Comparison of ENCODE assay signal across 8 cellular contexts in genomic region chr6:43669922-43670622, GRCh38. TPM values are rescaled to one million over a fixed set of nuclear protein-coding genes. Genes with fewer than 3 reads are reported as not detected.
DNase-seq lines count a peak whose midpoint lies in the region; ATAC-seq, FAIRE-seq and TF ChIP-seq lines count a peak whose summit lies in the region.

No MANE protein-coding gene starts in this region.

- peak overlapping the region; percentile 20 for H3K9ac ChIP-seq in SK-N-MC (ENCODE audit: insufficient read length)

- no peak for FAIRE-seq in GM12892 (lab: Jason Lieb, UNC)

- no peak; the same call in 1 of the 2 replicates for TF ChIP-seq POLR2A in GM12892 (IDR thresholded peaks at IDR 0.05; ENCODE audit: low read depth, low read length)

- ATAC-seq in esophagus mucosa = peak; percentile 72
- ATAC-seq in GM21723 (IDR thresholded peaks at IDR 0.05; ENCODE audit: unreplicated experiment) = no peak

- H3K9me3 ChIP-seq in HEK293 (ENCODE audit: control insufficient read depth, insufficient read depth, low read depth, low read length) (no peaks in the 10 kb centered on the region), SK-N-MC (ENCODE audit: low read depth, low read length) (no peaks in the 10 kb centered on the region), SJCRH30 (replicated peaks) (no peaks in the 10 kb centered on the region)

- DNase-seq in SK-N-MC (ENCODE audit: low read depth, low spot score) = no peak
- DNase-seq in SJCRH30 = no peak
- no peak for DNase-seq in GM12892 (ENCODE audit: insufficient read length)
- no peak for DNase-seq in SIG-M5 treated with dmso at 0.1 percent for 504 hours (lab: John Stamatoyannopoulos, UW; ENCODE audit: unreplicated experiment)

- H3K27ac ChIP-seq in HEK293 (ENCODE audit: extremely low read depth, low read depth, low read length) (no peak overlapping the region), SK-N-MC (peak overlapping the region; percentile 76), skin epidermis (peak overlapping the region in 19 of 21 experiments; percentile 15 to 78 (median 59)), SJCRH30 (no peak overlapping the region)

- CTCF ChIA-PET in HEK293 (lab: Yijun Ruan, JAX) = interaction anchor here (0.6 to 7.2 kb wide), 18 partner anchors 8 to 409 kb away, joined by 3 to 101 read pairs (median 4); partner anchors contain the start of genes MRPS18A, RSPH9 and VEGFA

- no peaks in the 10 kb centered on the region for H3K27me3 ChIP-seq in SJCRH30

- H3K4me1 ChIP-seq in HEK293 (ENCODE audit: control insufficient read depth, insufficient read depth, low read length) (peaks cover 3% of the 10 kb centered on the region; the same call in 1 of the 2 replicates), SJCRH30 (peaks cover 22% of the 10 kb centered on the region)

- TF ChIP-seq CTCF in HEK293 (tag by site-specific recombination; IDR thresholded peaks at IDR 0.05) = no peak

- H3K36me3 ChIP-seq in HEK293 (ENCODE audit: control insufficient read depth in 2 of 2, insufficient read depth in 1 of 2, low read length in 2 of 2) = peaks cover 3 to 47% of the 10 kb centered on the region in 2 experiments; a peak in 2 of 3 replicates
- H3K36me3 ChIP-seq in SK-N-MC (ENCODE audit: insufficient read depth, low read length) = peaks cover 43% of the 10 kb centered on the region; the same call in 1 of the 2 replicates
- H3K36me3 ChIP-seq in SJCRH30 = peaks cover 27% of the 10 kb centered on the region

- POLR2A ChIA-PET in HEK293 (lab: Yijun Ruan, JAX) = interaction anchor here (0.5 to 4.6 kb wide), 9 partner anchors 14 to 429 kb away, joined by 3 to 36 read pairs (median 4); partner anchors contain the start of genes GTPBP2, MRPS18A and VEGFA

- H3K4me3 ChIP-seq in HEK293 (ENCODE audit: low read depth, low read length) (no peak overlapping the region), SK-N-MC (peak overlapping the region; percentile 18; the same call in 1 of the 2 replicates), skin epidermis (no peak overlapping the region), SJCRH30 (no peak overlapping the region)

TF ChIP-seq in HEK293, 187 proteins besides CTCF, POLR2A, EP300 and RAD21 (continues in another document):
- no peak for TF ChIP-seq ZNF785 (tag by site-specific recombination; IDR thresholded peaks at IDR 0.05)
- TF ChIP-seq, protein P1, sequence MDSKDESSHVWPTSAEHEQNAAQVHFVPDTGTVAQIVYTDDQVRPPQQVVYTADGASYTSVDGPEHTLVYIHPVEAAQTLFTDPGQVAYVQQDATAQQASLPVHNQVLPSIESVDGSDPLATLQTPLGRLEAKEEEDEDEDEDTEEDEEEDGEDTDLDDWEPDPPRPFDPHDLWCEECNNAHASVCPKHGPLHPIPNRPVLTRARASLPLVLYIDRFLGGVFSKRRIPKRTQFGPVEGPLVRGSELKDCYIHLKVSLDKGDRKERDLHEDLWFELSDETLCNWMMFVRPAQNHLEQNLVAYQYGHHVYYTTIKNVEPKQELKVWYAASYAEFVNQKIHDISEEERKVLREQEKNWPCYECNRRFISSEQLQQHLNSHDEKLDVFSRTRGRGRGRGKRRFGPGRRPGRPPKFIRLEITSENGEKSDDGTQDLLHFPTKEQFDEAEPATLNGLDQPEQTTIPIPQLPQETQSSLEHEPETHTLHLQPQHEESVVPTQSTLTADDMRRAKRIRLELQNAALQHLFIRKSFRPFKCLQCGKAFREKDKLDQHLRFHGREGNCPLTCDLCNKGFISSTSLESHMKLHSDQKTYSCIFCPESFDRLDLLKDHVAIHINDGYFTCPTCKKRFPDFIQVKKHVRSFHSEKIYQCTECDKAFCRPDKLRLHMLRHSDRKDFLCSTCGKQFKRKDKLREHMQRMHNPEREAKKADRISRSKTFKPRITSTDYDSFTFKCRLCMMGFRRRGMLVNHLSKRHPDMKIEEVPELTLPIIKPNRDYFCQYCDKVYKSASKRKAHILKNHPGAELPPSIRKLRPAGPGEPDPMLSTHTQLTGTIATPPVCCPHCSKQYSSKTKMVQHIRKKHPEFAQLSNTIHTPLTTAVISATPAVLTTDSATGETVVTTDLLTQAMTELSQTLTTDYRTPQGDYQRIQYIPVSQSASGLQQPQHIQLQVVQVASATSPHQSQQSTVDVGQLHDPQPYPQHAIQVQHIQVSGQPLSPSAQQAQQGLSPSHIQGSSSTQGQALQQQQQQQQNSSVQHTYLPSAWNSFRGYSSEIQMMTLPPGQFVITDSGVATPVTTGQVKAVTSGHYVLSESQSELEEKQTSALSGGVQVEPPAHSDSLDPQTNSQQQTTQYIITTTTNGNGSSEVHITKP (tag by site-specific recombination; IDR thresholded peaks at IDR 0.05) = peak; percentile 98
- TF ChIP-seq, protein P2, sequence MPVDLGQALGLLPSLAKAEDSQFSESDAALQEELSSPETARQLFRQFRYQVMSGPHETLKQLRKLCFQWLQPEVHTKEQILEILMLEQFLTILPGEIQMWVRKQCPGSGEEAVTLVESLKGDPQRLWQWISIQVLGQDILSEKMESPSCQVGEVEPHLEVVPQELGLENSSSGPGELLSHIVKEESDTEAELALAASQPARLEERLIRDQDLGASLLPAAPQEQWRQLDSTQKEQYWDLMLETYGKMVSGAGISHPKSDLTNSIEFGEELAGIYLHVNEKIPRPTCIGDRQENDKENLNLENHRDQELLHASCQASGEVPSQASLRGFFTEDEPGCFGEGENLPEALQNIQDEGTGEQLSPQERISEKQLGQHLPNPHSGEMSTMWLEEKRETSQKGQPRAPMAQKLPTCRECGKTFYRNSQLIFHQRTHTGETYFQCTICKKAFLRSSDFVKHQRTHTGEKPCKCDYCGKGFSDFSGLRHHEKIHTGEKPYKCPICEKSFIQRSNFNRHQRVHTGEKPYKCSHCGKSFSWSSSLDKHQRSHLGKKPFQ (tag by site-specific recombination; IDR thresholded peaks at IDR 0.05) = no peak
- TF ChIP-seq, protein P3, sequence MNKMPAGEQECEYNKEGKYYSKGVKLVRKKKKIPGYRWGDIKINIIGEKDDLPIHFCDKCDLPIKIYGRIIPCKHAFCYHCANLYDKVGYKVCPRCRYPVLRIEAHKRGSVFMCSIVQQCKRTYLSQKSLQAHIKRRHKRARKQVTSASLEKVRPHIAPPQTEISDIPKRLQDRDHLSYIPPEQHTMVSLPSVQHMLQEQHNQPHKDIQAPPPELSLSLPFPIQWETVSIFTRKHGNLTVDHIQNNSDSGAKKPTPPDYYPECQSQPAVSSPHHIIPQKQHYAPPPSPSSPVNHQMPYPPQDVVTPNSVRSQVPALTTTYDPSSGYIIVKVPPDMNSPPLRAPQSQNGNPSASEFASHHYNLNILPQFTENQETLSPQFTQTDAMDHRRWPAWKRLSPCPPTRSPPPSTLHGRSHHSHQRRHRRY (tag by site-specific recombination; IDR thresholded peaks at IDR 0.05) = no peak
- TF ChIP-seq SALL2 (tag by site-specific recombination; IDR thresholded peaks at IDR 0.05; ENCODE audit: borderline replicate concordance) = no peak
- TF ChIP-seq ZIC2 (tag by site-specific recombination; IDR thresholded peaks at IDR 0.05) = no peak
- TF ChIP-seq ZNF473 (tag by site-specific recombination; IDR thresholded peaks at IDR 0.05) = no peak
- peak; percentile 78 for TF ChIP-seq ZNF449 (tag by site-specific recombination; IDR thresholded peaks at IDR 0.05)
- no peak for TF ChIP-seq ZNF560 (tag by site-specific recombination; IDR thresholded peaks at IDR 0.05; ENCODE audit: borderline replicate concordance)
- TF ChIP-seq WT1 (tag by site-specific recombination; IDR thresholded peaks at IDR 0.05) = peak; percentile 58; the same call in 1 of the 2 replicates
- TF ChIP-seq ZBTB1 (tag by site-specific recombination; IDR thresholded peaks at IDR 0.05) = no peak
- TF ChIP-seq ZFP69B (tag by site-specific recombination; IDR thresholded peaks at IDR 0.05) = no peak
- peak; percentile 42; the same call in 1 of the 2 replicates for TF ChIP-seq SP7 (tag by site-specific recombination; IDR thresholded peaks at IDR 0.05)
- no peak for TF ChIP-seq GLIS2 (tag by site-specific recombination; IDR thresholded peaks at IDR 0.05)
- TF ChIP-seq ZNF747 (tag by site-specific recombination; IDR thresholded peaks at IDR 0.05) = no peak
- peak; percentile 46; the same call in 1 of the 2 replicates for TF ChIP-seq PRDM1 (tag by site-specific recombination; IDR thresholded peaks at IDR 0.05)
- no peak for TF ChIP-seq ZNF529 (tag by site-specific recombination; IDR thresholded peaks at IDR 0.05; ENCODE audit: insufficient replicate concordance)
- TF ChIP-seq, protein P4, sequence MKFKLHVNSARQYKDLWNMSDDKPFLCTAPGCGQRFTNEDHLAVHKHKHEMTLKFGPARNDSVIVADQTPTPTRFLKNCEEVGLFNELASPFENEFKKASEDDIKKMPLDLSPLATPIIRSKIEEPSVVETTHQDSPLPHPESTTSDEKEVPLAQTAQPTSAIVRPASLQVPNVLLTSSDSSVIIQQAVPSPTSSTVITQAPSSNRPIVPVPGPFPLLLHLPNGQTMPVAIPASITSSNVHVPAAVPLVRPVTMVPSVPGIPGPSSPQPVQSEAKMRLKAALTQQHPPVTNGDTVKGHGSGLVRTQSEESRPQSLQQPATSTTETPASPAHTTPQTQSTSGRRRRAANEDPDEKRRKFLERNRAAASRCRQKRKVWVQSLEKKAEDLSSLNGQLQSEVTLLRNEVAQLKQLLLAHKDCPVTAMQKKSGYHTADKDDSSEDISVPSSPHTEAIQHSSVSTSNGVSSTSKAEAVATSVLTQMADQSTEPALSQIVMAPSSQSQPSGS (tag by site-specific recombination; IDR thresholded peaks at IDR 0.05; ENCODE audit: low read depth) = no peak

RNA-seq across cellular contexts. Expression of gene MRPS18A, which starts 17.5 kb away (rescaled TPM):
- total RNA-seq in esophagus mucosa = 44.5 TPM
- 51.6 and 54.7 TPM in 2 replicates for total RNA-seq in SJCRH30 (2014; rRNA removed; shearing (Covaris generic))
- 49.1 TPM for polyA plus RNA-seq in GM12892 (2012; ENCODE audit: missing spikeins)

RNA-seq across cellular contexts. Expression of gene RSPH9, which starts 25.2 kb away (rescaled TPM):
- not detected for total RNA-seq in esophagus mucosa
- not detected in 2 replicates for total RNA-seq in SJCRH30 (2014; rRNA removed; shearing (Covaris generic))
- polyA plus RNA-seq in GM12892 (2012; ENCODE audit: missing spikeins) = 0.57 TPM

RNA-seq across cellular contexts. Expression of gene MAD2L1BP, which starts 34.4 kb away (rescaled TPM):
- total RNA-seq in esophagus mucosa = 20.1 TPM
- 28.0 and 34.4 TPM in 2 replicates for total RNA-seq in SJCRH30 (2014; rRNA removed; shearing (Covaris generic))
- 23.8 TPM for polyA plus RNA-seq in GM12892 (2012; ENCODE audit: missing spikeins)

RNA-seq across cellular contexts. Expression of gene GTPBP2, which starts 41.0 kb away (rescaled TPM):
- 49.7 TPM for total RNA-seq in esophagus mucosa
- total RNA-seq in SJCRH30 (2014; rRNA removed; shearing (Covaris generic)) = 43.4 and 58.1 TPM in 2 replicates
- 39.3 TPM for polyA plus RNA-seq in GM12892 (2012; ENCODE audit: missing spikeins)

Comparison
In these comparisons a context has a peak if more than half of its experiments do, and no peak if none do; other contexts are left out.
1. H3K27ac ChIP-seq: peak in SK-N-MC (single experiment) and skin epidermis (19 of 21); none in HEK293 (single experiment) and SJCRH30 (single experiment).